14 cellular contexts compared by ENCODE assay signal in genomic region chr3:134464693-134465385, GRCh38. TPM values are rescaled to one million over a fixed set of nuclear protein-coding genes. Genes with fewer than 3 reads are reported as not detected.
DNase-seq lines count a peak whose midpoint lies in the region; ATAC-seq, FAIRE-seq and TF ChIP-seq lines count a peak whose summit lies in the region.
"Had no signal": no experiment of that assay in that cellular context is flagged by ENCODE, and none has a peak within 500 bp of the region (broad histone marks: within the 10 kb centered on the region; RNA-seq: fewer than 3 reads in every experiment).

No MANE protein-coding gene starts in this region.

- H3K4me1 ChIP-seq in HUES48 (ENCODE audit: control insufficient read depth, insufficient read depth, low read length) (peaks cover 27% of the 10 kb centered on the region), small intestine (ENCODE audit: control insufficient read depth in 2 of 2, insufficient read depth in 1 of 2, low read depth in 1 of 2, low read length in 1 of 2) (no peaks in the 10 kb centered on the region)

- H3K27ac Mint-ChIP-seq in brain, result peak overlapping the region; percentile 85 to 96 (median 88)
- no peak overlapping the region for H3K27ac Mint-ChIP-seq in activated naive CD8-positive, alpha-beta T cell treated with anti-CD3 and anti-CD28 coated beads for 36 hours
- H3K27ac Mint-ChIP-seq: CD4-positive, alpha-beta T cell had no signal

- no peaks in the 10 kb centered on the region for H3K9me3 ChIP-seq in HUES48 (ENCODE audit: control insufficient read depth, insufficient read depth, low read length)
- no peaks in the 10 kb centered on the region for H3K9me3 ChIP-seq in small intestine (ENCODE audit: control insufficient read depth, low read depth)

- no peaks in the 10 kb centered on the region for H3K27me3 Mint-ChIP-seq in brain
- peaks cover 3% of the 10 kb centered on the region for H3K27me3 Mint-ChIP-seq in activated naive CD8-positive, alpha-beta T cell treated with anti-CD3 and anti-CD28 coated beads for 36 hours

- H3K4me3 Mint-ChIP-seq in brain, result peak overlapping the region; percentile 35 to 71 (median 63)
- H3K4me3 Mint-ChIP-seq in activated naive CD8-positive, alpha-beta T cell treated with anti-CD3 and anti-CD28 coated beads for 36 hours, result no peak overlapping the region
- H3K4me3 Mint-ChIP-seq: CD4-positive, alpha-beta T cell had no signal

- FAIRE-seq in urothelium cell line (lab: Jason Lieb, UNC) (no peak), small intestine (lab: Jason Lieb, UNC) (no peak)

- H3K27ac ChIP-seq in HUES48 (ENCODE audit: low read depth, low read length), result peak overlapping the region; percentile 80
- H3K27ac ChIP-seq in layer of hippocampus (ENCODE audit: low read depth, low read length), result peak overlapping the region; percentile 54
- peak overlapping the region in 17 of 21 experiments; percentile 2 to 83 (median 60) for H3K27ac ChIP-seq in skin epidermis
- peak overlapping the region in 1 of 2 donors; percentile 47 for H3K27ac ChIP-seq in small intestine (ENCODE audit: low read depth in 1 of 2, low read length in 1 of 2)

- WGBS in small intestine, 3 donors, result 70 to 91% (median 88%) methylated on average over 8 of the region's 8 CpGs

- no peak for ATAC-seq in HG03432 (IDR thresholded peaks at IDR 0.05; ENCODE audit: unreplicated experiment)

- no peak for DNase-seq in activated naive CD8-positive, alpha-beta T cell treated with anti-CD3 and anti-CD28 coated beads for 36 hours
- DNase-seq in urothelium cell line (ENCODE audit: low spot score) (no peak), small intestine (no peak)
- DNase-seq: activated CD4-positive, alpha-beta T cell treated with anti-CD3 and anti-CD28 coated beads, Interleukin-2, amount 50 U/mL, for 1 hour; CD4-positive, alpha-beta T cell; effector CD8-positive, alpha-beta T cell; NCI-H1417 treated with DMSO at 0.1 percent for 48 hours; NK-92 treated with Interleukin-12 subunit alpha and Interleukin-12 subunit beta, amount 100 ng/mL, for 24 hours; T-helper 1 cell had no signal

- H3K9ac ChIP-seq in HUES48 (ENCODE audit: low read depth, low read length), result peak overlapping the region; percentile 52; the same call in 1 of the 2 replicates

- H3K36me3 Mint-ChIP-seq in brain, result no peaks in the 10 kb centered on the region
- no peaks in the 10 kb centered on the region for H3K36me3 Mint-ChIP-seq in activated naive CD8-positive, alpha-beta T cell treated with anti-CD3 and anti-CD28 coated beads for 36 hours

- H3K36me3 ChIP-seq in HUES48 (ENCODE audit: control insufficient read depth, insufficient read depth, low read length), result no peaks in the 10 kb centered on the region
- H3K36me3 ChIP-seq in small intestine (ENCODE audit: control insufficient read depth in 2 of 2, insufficient read depth in 2 of 2, low read length in 2 of 2), result no peaks in the 10 kb centered on the region

- H3K4me3 ChIP-seq in HUES48 (ENCODE audit: low read depth, low read length), result no peak overlapping the region
- H3K4me3 ChIP-seq in skin epidermis, result no peak overlapping the region
- no peak overlapping the region for H3K4me3 ChIP-seq in small intestine (ENCODE audit: low read depth in 1 of 2, low read length in 2 of 2)

- no peak for TF ChIP-seq CTCF in brain (conservative IDR thresholded peaks at IDR 0.05)

- H3K27me3 ChIP-seq in HUES48 (ENCODE audit: control insufficient read depth, insufficient read depth, low read length) (no peaks in the 10 kb centered on the region), layer of hippocampus (ENCODE audit: control insufficient read depth, insufficient read depth, low read length) (no peaks in the 10 kb centered on the region), small intestine (ENCODE audit: control insufficient read depth in 2 of 2, insufficient read depth in 2 of 2, low read length in 2 of 2) (no peaks in the 10 kb centered on the region)

- peaks cover 41% of the 10 kb centered on the region for H3K4me1 Mint-ChIP-seq in brain
- no peaks in the 10 kb centered on the region for H3K4me1 Mint-ChIP-seq in activated naive CD8-positive, alpha-beta T cell treated with anti-CD3 and anti-CD28 coated beads for 36 hours

- H3K9me3 Mint-ChIP-seq in brain, result no peaks in the 10 kb centered on the region
- no peaks in the 10 kb centered on the region for H3K9me3 Mint-ChIP-seq in activated naive CD8-positive, alpha-beta T cell treated with anti-CD3 and anti-CD28 coated beads for 36 hours
- H3K9me3 Mint-ChIP-seq: CD4-positive, alpha-beta T cell had no signal

RNA-seq across cellular contexts. Expression of gene ANAPC13, which starts 20.9 kb away (rescaled TPM):
- polyA plus RNA-seq in brain (ENCODE audit: insufficient read depth, low read depth, low replicate concordance), result 81.3 TPM
- 10 to 100 TPM; 33.5 to 34.3 TPM for total RNA-seq in activated naive CD8-positive, alpha-beta T cell treated with anti-CD3 and anti-CD28 coated beads for 36 hours
- 10 to 100 TPM; 45.6 to 72.7 (median 60.4) TPM for polyA plus RNA-seq in small intestine

RNA-seq across cellular contexts. Expression of gene CEP63, which starts 21.0 kb away (rescaled TPM):
- polyA plus RNA-seq in brain (ENCODE audit: insufficient read depth, low read depth, low replicate concordance), result 16.6 TPM
- 10 to 100 TPM; 21.8 to 22.0 TPM for total RNA-seq in activated naive CD8-positive, alpha-beta T cell treated with anti-CD3 and anti-CD28 coated beads for 36 hours
- polyA plus RNA-seq in small intestine, result 10 to 100 TPM; 10.3 to 13.9 (median 13.8) TPM
